11 cellular contexts compared by ENCODE assay signal in the genomic region with DNA sequence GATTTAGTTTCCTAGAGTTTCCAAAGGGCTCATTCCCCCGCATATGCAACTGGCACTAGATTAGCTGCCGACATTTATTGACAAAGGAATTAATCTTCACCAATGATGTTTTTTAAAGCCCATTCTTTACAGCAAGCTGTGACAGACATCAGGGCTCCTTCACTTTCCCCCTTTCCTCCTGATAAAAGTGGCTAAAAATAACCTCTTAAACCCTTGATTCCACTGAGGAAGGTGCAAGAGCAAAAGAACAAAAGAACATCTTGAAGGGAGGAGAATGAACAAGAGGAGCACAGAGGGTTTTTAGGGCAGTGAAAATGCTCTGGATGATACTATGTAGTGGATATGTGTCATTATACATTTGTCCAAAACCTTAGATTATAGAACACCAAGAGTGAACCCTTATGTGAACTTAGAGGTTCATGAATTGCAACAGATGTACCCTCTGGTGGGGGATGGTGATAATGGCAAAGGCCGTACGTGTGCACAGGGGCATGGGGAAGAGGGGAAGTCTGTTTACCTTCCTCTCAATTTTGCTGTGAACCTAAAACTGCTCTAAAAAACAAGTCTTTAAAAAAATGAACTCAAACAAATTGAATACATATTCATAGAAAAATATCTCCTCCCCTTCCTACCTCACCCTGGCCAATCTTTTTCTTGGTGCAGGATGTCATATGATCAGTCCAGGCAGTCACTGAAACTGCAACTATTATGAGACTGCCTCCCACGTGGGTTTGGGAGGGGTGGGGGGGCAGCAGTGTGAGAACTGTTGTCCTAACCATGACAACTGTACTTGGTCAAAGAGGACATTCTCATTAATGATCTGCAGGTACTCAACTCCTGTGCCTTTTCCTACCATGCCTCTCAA.
DNase-seq lines count a peak whose midpoint lies in the region; ATAC-seq and TF ChIP-seq lines count a peak whose summit lies in the region.
"Had no signal": no experiment of that assay in that cellular context is flagged by ENCODE, and none has a peak within 500 bp of the region (broad histone marks: within the 10 kb centered on the region; RNA-seq: fewer than 3 reads in every experiment).

No MANE protein-coding gene starts in this region.

- H3K9me3 Mint-ChIP-seq in WTC11: no peaks in the 10 kb centered on the region
- H3K9me3 Mint-ChIP-seq: immature natural killer cell; stimulated activated naive CD8-positive, alpha-beta T cell treated with anti-CD3 and anti-CD28 coated beads, Interleukin-15, Interleukin-2, amounts not matched to agents 100 ng/mL and 50 ng/mL, for 24 hours had no signal

- intact Hi-C loops in posterior vena cava (cut with DNase I): no loop called here

- no peaks in the 10 kb centered on the region for H3K36me3 Mint-ChIP-seq in WTC11
- H3K36me3 Mint-ChIP-seq: immature natural killer cell had no signal

- peak in 2 of 3 experiments; percentile 8 to 50 for DNase-seq in NCI-H1417 (lab: John Stamatoyannopoulos, UW)
- DNase-seq in NCI-H1417 treated with DMSO at 0.1 percent for 48 hours (lab: John Stamatoyannopoulos, UW): no peak
- DNase-seq in WTC11 (ENCODE audit: low spot score): no peak
- no peak for DNase-seq in DMS153 treated with DMSO at 0.1 percent for 48 hours (lab: John Stamatoyannopoulos, UW; ENCODE audit: unreplicated experiment)
- no peak for DNase-seq in mesenteric fat pad (ENCODE audit: low spot score)
- DNase-seq in posterior vena cava (ENCODE audit: low spot score): no peak
- DNase-seq: immature natural killer cell had no signal

- POLR2A ChIA-PET in WTC11 (lab: Charles Lee): no interaction called here

- 0 out of 2 replicates have a peak overlapping the region, but pooled peaks have one; percentile 8 for H3K27ac Mint-ChIP-seq in WTC11
- H3K27ac Mint-ChIP-seq: stimulated activated naive CD8-positive, alpha-beta T cell treated with anti-CD3 and anti-CD28 coated beads, Interleukin-15, Interleukin-2, amounts not matched to agents 100 ng/mL and 50 ng/mL, for 24 hours had no signal

- ATAC-seq in GM19468 (IDR thresholded peaks at IDR 0.05; ENCODE audit: extremely low read depth, unreplicated experiment): peak; percentile 93
- peak; percentile 93 for ATAC-seq in HG03064 (IDR thresholded peaks at IDR 0.05; ENCODE audit: low read depth, unreplicated experiment)
- ATAC-seq in WTC11: no peak; the same call in 1 of the 2 replicates
- ATAC-seq: A549 had no signal

- peaks cover 28% of the 10 kb centered on the region for H3K4me1 Mint-ChIP-seq in WTC11
- H3K4me1 Mint-ChIP-seq: immature natural killer cell had no signal

- no peaks in the 10 kb centered on the region for H3K27me3 Mint-ChIP-seq in WTC11 (ENCODE audit: low read depth)
- H3K27me3 Mint-ChIP-seq: stimulated activated naive CD8-positive, alpha-beta T cell treated with anti-CD3 and anti-CD28 coated beads, Interleukin-15, Interleukin-2, amounts not matched to agents 100 ng/mL and 50 ng/mL, for 24 hours had no signal

- H3K4me3 Mint-ChIP-seq in WTC11: no peak overlapping the region
- H3K4me3 Mint-ChIP-seq: immature natural killer cell; stimulated activated naive CD8-positive, alpha-beta T cell treated with anti-CD3 and anti-CD28 coated beads, Interleukin-15, Interleukin-2, amounts not matched to agents 100 ng/mL and 50 ng/mL, for 24 hours had no signal

- no peak for TF ChIP-seq CTCF in WTC11 (IDR thresholded peaks at IDR 0.05)

- CTCF ChIA-PET in WTC11 (lab: Charles Lee): no interaction called here

TF ChIP-seq in WTC11, 78 proteins besides CTCF, POLR2A, EP300 and RAD21:
- TF ChIP-seq, protein P1, sequence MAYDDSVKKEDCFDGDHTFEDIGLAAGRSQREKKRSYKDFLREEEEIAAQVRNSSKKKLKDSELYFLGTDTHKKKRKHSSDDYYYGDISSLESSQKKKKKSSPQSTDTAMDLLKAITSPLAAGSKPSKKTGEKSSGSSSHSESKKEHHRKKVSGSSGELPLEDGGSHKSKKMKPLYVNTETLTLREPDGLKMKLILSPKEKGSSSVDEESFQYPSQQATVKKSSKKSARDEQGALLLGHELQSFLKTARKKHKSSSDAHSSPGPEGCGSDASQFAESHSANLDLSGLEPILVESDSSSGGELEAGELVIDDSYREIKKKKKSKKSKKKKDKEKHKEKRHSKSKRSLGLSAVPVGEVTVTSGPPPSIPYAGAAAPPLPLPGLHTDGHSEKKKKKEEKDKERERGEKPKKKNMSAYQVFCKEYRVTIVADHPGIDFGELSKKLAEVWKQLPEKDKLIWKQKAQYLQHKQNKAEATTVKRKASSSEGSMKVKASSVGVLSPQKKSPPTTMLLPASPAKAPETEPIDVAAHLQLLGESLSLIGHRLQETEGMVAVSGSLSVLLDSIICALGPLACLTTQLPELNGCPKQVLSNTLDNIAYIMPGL (CRISPR knock-in tag; IDR thresholded peaks at IDR 0.05): no peak
- TF ChIP-seq RORB (CRISPR knock-in tag; IDR thresholded peaks at IDR 0.05): no peak
- TF ChIP-seq CBFB (CRISPR knock-in tag; IDR thresholded peaks at IDR 0.05; ENCODE audit: low read depth): no peak
- TF ChIP-seq, protein P2, sequence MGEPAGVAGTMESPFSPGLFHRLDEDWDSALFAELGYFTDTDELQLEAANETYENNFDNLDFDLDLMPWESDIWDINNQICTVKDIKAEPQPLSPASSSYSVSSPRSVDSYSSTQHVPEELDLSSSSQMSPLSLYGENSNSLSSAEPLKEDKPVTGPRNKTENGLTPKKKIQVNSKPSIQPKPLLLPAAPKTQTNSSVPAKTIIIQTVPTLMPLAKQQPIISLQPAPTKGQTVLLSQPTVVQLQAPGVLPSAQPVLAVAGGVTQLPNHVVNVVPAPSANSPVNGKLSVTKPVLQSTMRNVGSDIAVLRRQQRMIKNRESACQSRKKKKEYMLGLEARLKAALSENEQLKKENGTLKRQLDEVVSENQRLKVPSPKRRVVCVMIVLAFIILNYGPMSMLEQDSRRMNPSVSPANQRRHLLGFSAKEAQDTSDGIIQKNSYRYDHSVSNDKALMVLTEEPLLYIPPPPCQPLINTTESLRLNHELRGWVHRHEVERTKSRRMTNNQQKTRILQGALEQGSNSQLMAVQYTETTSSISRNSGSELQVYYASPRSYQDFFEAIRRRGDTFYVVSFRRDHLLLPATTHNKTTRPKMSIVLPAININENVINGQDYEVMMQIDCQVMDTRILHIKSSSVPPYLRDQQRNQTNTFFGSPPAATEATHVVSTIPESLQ (CRISPR knock-in tag; IDR thresholded peaks at IDR 0.05): no peak
- no peak for TF ChIP-seq ZNF423 (CRISPR knock-in tag; IDR thresholded peaks at IDR 0.05)

Comparison
In these comparisons a context has a peak if more than half of its experiments do, and no peak if none do; other contexts are left out.
1. DNase-seq: peak in NCI-H1417 (2 of 3); none in NCI-H1417 treated with DMSO at 0.1 percent for 48 hours (single experiment), WTC11 (single experiment), DMS153 treated with DMSO at 0.1 percent for 48 hours (single experiment), mesenteric fat pad (single experiment) and posterior vena cava (single experiment).